8 cellular contexts compared by ENCODE assay signal in the genomic region with DNA sequence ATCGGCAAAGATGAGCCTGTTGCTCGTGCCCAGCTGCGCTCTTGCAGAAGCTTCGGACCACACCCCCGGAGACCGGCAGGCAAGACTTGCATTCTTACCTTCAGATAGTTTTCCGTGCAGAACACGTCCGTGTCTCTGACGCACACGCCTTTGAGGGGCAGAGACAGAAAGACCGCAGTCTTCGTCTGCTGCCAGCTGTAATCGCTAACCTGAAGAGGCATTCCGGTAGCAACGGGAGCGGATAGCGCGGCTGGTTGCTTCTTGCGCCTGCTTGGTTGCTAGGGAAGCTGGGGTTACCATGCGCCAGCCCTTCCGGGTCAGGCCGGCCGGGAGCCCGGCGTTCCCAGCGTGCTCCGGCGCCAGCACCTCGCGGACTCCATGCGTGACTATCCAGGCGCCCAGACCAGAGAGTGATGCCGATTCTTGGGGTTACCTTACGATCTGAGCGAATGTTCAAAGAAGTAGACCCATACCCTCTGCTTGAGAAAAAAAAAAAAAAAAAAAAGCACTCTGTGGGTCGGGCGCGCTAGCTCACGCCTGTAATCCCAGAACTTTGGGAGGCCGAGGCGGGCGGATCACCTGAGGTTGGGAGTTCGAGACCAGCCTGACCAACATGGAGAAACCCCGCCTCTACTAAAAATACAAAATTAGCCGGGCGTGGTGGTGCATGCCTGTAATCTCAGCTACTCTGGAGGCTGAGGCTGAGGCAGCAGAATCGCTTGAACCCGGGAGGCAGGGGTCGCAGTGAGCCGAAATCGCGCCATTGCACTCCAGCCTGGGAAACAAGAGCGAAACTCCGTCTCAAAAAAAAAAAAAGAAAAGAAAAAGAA. TPM values are rescaled to one million over a fixed set of nuclear protein-coding genes. Genes with fewer than 3 reads are reported as not detected.
DNase-seq lines count a peak whose midpoint lies in the region; ATAC-seq and TF ChIP-seq lines count a peak whose summit lies in the region.
"Not testable (repeated sequence)": the region's sequence is repeated elsewhere in the genome, so short reads cannot be mapped to it uniquely, and the experiment has no call there.

No MANE protein-coding gene starts in this region.

- H4K20me1 ChIP-seq in smooth muscle cell (ENCODE audit: low read depth): not testable (repeated sequence)

- H3K36me3 ChIP-seq in smooth muscle cell (ENCODE audit: low read depth): not testable (repeated sequence)

- intact Hi-C loops in activated B cell treated with CpG ODN at 0.5 μM for 24 hours (cut with micrococcal nuclease): loop anchor here (2.0 to 5.0 kb wide), 3 partner anchors 90 to 301 kb away; a partner anchor contains a TSS

- DNase-seq in AG04450 (ENCODE audit: low read depth, low spot score) (peak; percentile 67), NCI-H2227 (lab: John Stamatoyannopoulos, UW; ENCODE audit: unreplicated experiment) (peak; percentile 87), activated B cell treated with CpG ODN at 0.5 μM for 24 hours (peak; percentile 63), cardiac fibroblast (ENCODE audit: low read depth in 2 of 2) (peak; percentile 90 to 91), inferior parietal cortex (ENCODE audit: extremely low spot score) (peak; percentile 71), smooth muscle cell (lab: John Stamatoyannopoulos, UW; ENCODE audit: unreplicated experiment) (peak; percentile 16)

- CTCF ChIA-PET in AG04450 (lab: Charles Lee) (interaction anchor here (0.7 to 1.0 kb wide), 3 partner anchors 17 to 28 kb away, joined by 4 to 6 read pairs (median 5); no protein-coding TSS in a partner anchor), activated B cell treated with CpG ODN at 0.5 μM for 24 hours (lab: Charles Lee) (interaction anchor here (1.4 kb wide), 1 partner anchor 90 kb away, joined by 4 read pairs; a partner anchor contains a TSS)

- H3K4me2 ChIP-seq in smooth muscle cell: peak overlapping the region; percentile 84

- not testable (repeated sequence) for TF ChIP-seq CTCF in AG04450 (IDR thresholded peaks at IDR 0.05; ENCODE audit: low read depth, low read length); activated B cell treated with CpG ODN at 0.5 μM for 24 hours (IDR thresholded peaks at IDR 0.05); cardiac fibroblast (IDR thresholded peaks at IDR 0.05; ENCODE audit: low read depth, low read length); smooth muscle cell (IDR thresholded peaks at IDR 0.05; ENCODE audit: borderline replicate concordance, insufficient read depth, poor library complexity, severe bottlenecking)

- ATAC-seq in GM18907 (IDR thresholded peaks at IDR 0.05; ENCODE audit: unreplicated experiment) (peak; percentile 100), HG03103 (IDR thresholded peaks at IDR 0.05; ENCODE audit: low read depth, unreplicated experiment) (peak; percentile 97), activated B cell treated with CpG ODN at 0.5 μM for 24 hours (ENCODE audit: low read depth) (peak; percentile 88)

- H3K27ac Mint-ChIP-seq in activated B cell treated with CpG ODN at 0.5 μM for 24 hours: peak overlapping the region; percentile 80

- POLR2A ChIA-PET in AG04450 (lab: Yijun Ruan, JAX) (interaction anchor here (0.5 to 0.7 kb wide), 2 partner anchors 89 to 311 kb away, joined by 5 to 7 read pairs; no protein-coding TSS in a partner anchor), activated B cell treated with CpG ODN at 0.5 μM for 24 hours (lab: Charles Lee) (interaction anchor here (0.6 to 1.2 kb wide), 3 partner anchors 11 to 90 kb away, joined by 3 to 5 read pairs (median 3); a partner anchor contains a TSS)

- H2AFZ ChIP-seq in smooth muscle cell (ENCODE audit: low read depth): peak overlapping the region; percentile 94

- H3K79me2 ChIP-seq in smooth muscle cell (ENCODE audit: low read depth): not testable (repeated sequence)

- not testable (repeated sequence) for H3K9me3 Mint-ChIP-seq in activated B cell treated with CpG ODN at 0.5 μM for 24 hours

- H3K27ac ChIP-seq in AG04450 (ENCODE audit: low read depth, low read length); smooth muscle cell (ENCODE audit: low read depth): not testable (repeated sequence)

- H3F3A ChIP-seq in smooth muscle cell (ENCODE audit: low read depth): not testable (repeated sequence)

- not testable (repeated sequence) for H3K27me3 ChIP-seq in AG04450 (ENCODE audit: control insufficient read depth, insufficient read depth, low read length); smooth muscle cell (ENCODE audit: low read depth)

- H3K4me1 Mint-ChIP-seq in activated B cell treated with CpG ODN at 0.5 μM for 24 hours: peaks cover 18% of the 10 kb centered on the region

- 20% methylated on average over 55 of the region's 55 CpGs for WGBS in smooth muscle cell (ENCODE audit: low lambda C conversion rate)

- not testable (repeated sequence) for H3K4me1 ChIP-seq in smooth muscle cell (ENCODE audit: low read depth)

- H3K9ac ChIP-seq in smooth muscle cell (ENCODE audit: low read depth): not testable (repeated sequence)

- not testable (repeated sequence) for H3K36me3 Mint-ChIP-seq in activated B cell treated with CpG ODN at 0.5 μM for 24 hours (ENCODE audit: low read depth)

- H3K4me3 Mint-ChIP-seq in activated B cell treated with CpG ODN at 0.5 μM for 24 hours: peak overlapping the region; percentile 91

- not testable (repeated sequence) for H3K27me3 Mint-ChIP-seq in activated B cell treated with CpG ODN at 0.5 μM for 24 hours

- H3K4me3 ChIP-seq in AG04450 (ENCODE audit: low read depth, low read length): peak overlapping the region; percentile 86
- peak overlapping the region; percentile 72 to 87 for H3K4me3 ChIP-seq in cardiac fibroblast (replicated peaks in 1 of 2; ENCODE audit: low read depth in 2 of 2, low read length in 2 of 2)
- peak overlapping the region; percentile 76 for H3K4me3 ChIP-seq in smooth muscle cell

- not testable (repeated sequence) for H3K9me3 ChIP-seq in AG04450 (ENCODE audit: control insufficient read depth, insufficient read depth, low read length); smooth muscle cell (replicated peaks; ENCODE audit: low read depth)

RNA-seq across cellular contexts. Expression of a gene that starts 9.7 kb away (rescaled TPM):
- polyA plus RNA-seq in AG04450 (2011; rRNA removed) (0.77 and 1.5 TPM in 2 replicates), smooth muscle cell (2.4 and 3.6 TPM in 2 replicates)
- polyA minus RNA-seq in AG04450 (2011; rRNA and poly(A)+ RNA removed): 0.52 and 1.4 TPM in 2 replicates
- total RNA-seq in activated B cell treated with CpG ODN at 0.5 μM for 24 hours (0.20 TPM in 1 of 2 replicates, not detected in the other), smooth muscle cell (1.8 and 2.8 TPM in 2 replicates)

Comparison
In these comparisons a context has a peak if more than half of its experiments do, and no peak if none do; other contexts are left out.
1. DNase-seq: peak in every context shown above with its lines; median percentile 90 in cardiac fibroblast; 87 in NCI-H2227; 71 in inferior parietal cortex; 67 in AG04450; 63 in activated B cell treated with CpG ODN at 0.5 μM for 24 hours; 16 in smooth muscle cell.